Comparison of ENCODE assay signal across 22 cellular contexts in genomic region chr13:92221916-92222315, GRCh38.
"Had no signal": no experiment of that assay in that cellular context is flagged by ENCODE, and none has a peak within 500 bp of the region (broad histone marks: within the 10 kb centered on the region; RNA-seq: fewer than 3 reads in every experiment).

No MANE protein-coding gene starts in this region.

- H3K27ac ChIP-seq: dorsolateral prefrontal cortex, epithelial cell of prostate, thyroid gland had no signal

- H3K9me3 ChIP-seq: thyroid gland had no signal

- H3K27ac Mint-ChIP-seq: activated B cell treated with CpG ODN at 0.5 μM for 24 hours; activated CD4-positive, alpha-beta memory T cell treated with anti-CD3 and anti-CD28 coated beads for 36 hours; activated naive CD8-positive, alpha-beta T cell treated with anti-CD3 and anti-CD28 coated beads for 36 hours; activated T-helper 1 cell treated with anti-CD3 and anti-CD28 coated beads, Interleukin-12 subunit alpha, Interleukin-12 subunit beta, Interleukin-2, Interleukin-4 antibody, amounts not matched to agents 30 ng/mL and 10 ng/mL and 1 ng/mL, durations not matched to agents 14 hours and 24 hours and 36 hours; natural killer cell had no signal

- H3K36me3 ChIP-seq: thyroid gland had no signal

- ATAC-seq: natural killer cell had no signal

- H3K27me3 ChIP-seq: dorsolateral prefrontal cortex, thyroid gland had no signal

- H3K27me3 Mint-ChIP-seq: activated B cell treated with CpG ODN at 0.5 μM for 24 hours; activated CD4-positive, alpha-beta memory T cell treated with anti-CD3 and anti-CD28 coated beads for 36 hours; activated naive CD8-positive, alpha-beta T cell treated with anti-CD3 and anti-CD28 coated beads for 36 hours had no signal

- H3K4me3 Mint-ChIP-seq: activated B cell treated with CpG ODN at 0.5 μM for 24 hours; activated CD4-positive, alpha-beta memory T cell treated with anti-CD3 and anti-CD28 coated beads for 36 hours; activated naive CD8-positive, alpha-beta T cell treated with anti-CD3 and anti-CD28 coated beads for 36 hours; activated T-helper 1 cell treated with anti-CD3 and anti-CD28 coated beads, Interleukin-12 subunit alpha, Interleukin-12 subunit beta, Interleukin-2, Interleukin-4 antibody, amounts not matched to agents 30 ng/mL and 10 ng/mL and 1 ng/mL, durations not matched to agents 14 hours and 24 hours and 36 hours; natural killer cell had no signal

- H3K36me3 Mint-ChIP-seq: activated CD4-positive, alpha-beta memory T cell treated with anti-CD3 and anti-CD28 coated beads for 36 hours; activated naive CD8-positive, alpha-beta T cell treated with anti-CD3 and anti-CD28 coated beads for 36 hours had no signal

- H3K4me1 Mint-ChIP-seq: activated B cell treated with CpG ODN at 0.5 μM for 24 hours; activated naive CD8-positive, alpha-beta T cell treated with anti-CD3 and anti-CD28 coated beads for 36 hours; natural killer cell had no signal

- DNase-seq: activated B cell treated with CpG ODN at 0.5 μM for 24 hours; activated CD4-positive, alpha-beta memory T cell treated with anti-CD3 and anti-CD28 coated beads for 36 hours; activated CD4-positive, alpha-beta T cell treated with anti-CD3 and anti-CD28 coated beads for 4 hours; activated naive CD4-positive, alpha-beta T cell; activated naive CD8-positive, alpha-beta T cell treated with anti-CD3 and anti-CD28 coated beads for 36 hours; activated T-cell treated with anti-CD3 and anti-CD28 coated beads for 4 hours; amniotic stem cell; dorsolateral prefrontal cortex; foreskin melanocyte; head of caudate nucleus; mesenchymal stem cell; natural killer cell; nucleus accumbens; stimulated activated CD4-positive, alpha-beta T cell treated with anti-CD3 and anti-CD28 coated beads, Interleukin-12 subunit alpha, Interleukin-12 subunit beta, amount 100 ng/mL, for 4 hours; stimulated activated CD4-positive, alpha-beta T cell treated with anti-CD3 and anti-CD28 coated beads, Interleukin-1b, Interleukin-23, amount 100 ng/mL, for 48 hours; stimulated activated CD8-positive, alpha-beta memory T cell treated with anti-CD3 and anti-CD28 coated beads, Interleukin-4, amount 100 ng/mL, for 48 hours; stimulated activated naive CD4-positive, alpha-beta T cell; SW 1271; T-helper 2 cell; thyroid gland had no signal

- H3K4me3 ChIP-seq: dorsolateral prefrontal cortex, thyroid gland had no signal
